ENCODE assay signal across 8 cellular contexts in genomic region chr10:93006435-93007039, GRCh38. TPM values are rescaled to one million over a fixed set of nuclear protein-coding genes. Genes with fewer than 3 reads are reported as not detected.
DNase-seq lines count a peak whose midpoint lies in the region; ATAC-seq and TF ChIP-seq lines count a peak whose summit lies in the region.

No MANE protein-coding gene starts in this region.

- no peak overlapping the region for H3K56ac ChIP-seq in IMR-90 (ENCODE audit: extremely low read depth, insufficient read depth, low read length)

- TF ChIP-seq POLR2A in IMR-90 (IDR thresholded peaks at IDR 0.05; ENCODE audit: low read depth, low read length), result no peak

- H4K8ac ChIP-seq in IMR-90 (ENCODE audit: low read depth in 2 of 2, low read length in 2 of 2), result no peak overlapping the region

- no peaks in the 10 kb centered on the region for H3K79me1 ChIP-seq in IMR-90 (ENCODE audit: low read depth in 1 of 2, low read length in 2 of 2)

- ATAC-seq in IMR-90 (ENCODE audit: low read depth) (peak; percentile 85), HG03097 (IDR thresholded peaks at IDR 0.05; ENCODE audit: low FRiP score, unreplicated experiment) (no peak), HG02973 (IDR thresholded peaks at IDR 0.05; ENCODE audit: unreplicated experiment) (no peak), aorta (ENCODE audit: low FRiP score) (no peak)

- H3K4me3 ChIP-seq in IMR-90 (ENCODE audit: insufficient read depth, low read depth, low read length) (no peak overlapping the region), aorta (ENCODE audit: low read length in 2 of 2) (no peak overlapping the region)

- no peaks in the 10 kb centered on the region for H3K27me3 ChIP-seq in IMR-90 (ENCODE audit: control insufficient read depth, insufficient read depth, low read length)
- H3K27me3 ChIP-seq in aorta (ENCODE audit: control insufficient read depth in 1 of 2, insufficient read depth in 2 of 2, low read length in 1 of 2), result no peaks in the 10 kb centered on the region

- H2BK20ac ChIP-seq in IMR-90 (ENCODE audit: low read depth, low read length), result no peak overlapping the region

- H2BK120ac ChIP-seq in IMR-90 (ENCODE audit: low read depth, low read length), result no peak overlapping the region

- H4K91ac ChIP-seq in IMR-90 (ENCODE audit: insufficient read depth, low read depth, low read length), result no peak overlapping the region

- intact Hi-C loops in IMR-90 (cut with micrococcal nuclease), result loop anchor here (1.0 to 5.0 kb wide), 3 partner anchors 33 to 283 kb away; partner anchors contain the start of gene CYP26A1
- intact Hi-C loops in aorta (cut with DNase I), result loop anchor here (5.0 kb wide), 2 partner anchors 36 to 39 kb away; no protein-coding TSS in a partner anchor

- BruUV-seq in IMR-90 (replicated peaks; lab: Mats Ljungman, UMichigan), result no TSS peak

- no peak overlapping the region for H2AK5ac ChIP-seq in IMR-90 (ENCODE audit: low read depth, low read length)

- H3K4me1 ChIP-seq in IMR-90 (ENCODE audit: control insufficient read depth, insufficient read depth, low read length), result peaks cover 2% of the 10 kb centered on the region; the same call in 1 of the 2 replicates
- no peaks in the 10 kb centered on the region for H3K4me1 ChIP-seq in aorta (ENCODE audit: control insufficient read depth in 1 of 2, insufficient read depth in 2 of 2, low read length in 2 of 2)

- no peaks in the 10 kb centered on the region for H3K9me3 ChIP-seq in IMR-90 (ENCODE audit: control insufficient read depth, insufficient read depth, low read length)
- no peaks in the 10 kb centered on the region for H3K9me3 ChIP-seq in aorta (ENCODE audit: control insufficient read depth, low read length)

- TF ChIP-seq RAD21 in IMR-90 (IDR thresholded peaks at IDR 0.05; ENCODE audit: low read length), result peak; percentile 76

- in situ Hi-C loops in IMR-90 (cut with MboI; ENCODE audit: low sequenced_read_pairs), result no loop called here

- dilution Hi-C loops in IMR-90 (cut with HindIII; ENCODE audit: low sequenced_read_pairs, unreplicated experiment), result no loop called here

- no CpG with 5 or more reads among the region's 3 CpGs for WGBS in IMR-90 (ENCODE audit: extremely low coverage in 2 of 2, insufficient read length in 1 of 2), 2 experiments
- WGBS in aorta, 2 donors, result 4% methylated on average over 3 of the region's 3 CpGs

- POLR2A ChIA-PET in IMR-90 (lab: Charles Lee; ENCODE audit: unreplicated experiment), result no interaction called here

- no peaks in the 10 kb centered on the region for H4K20me1 ChIP-seq in IMR-90 (ENCODE audit: insufficient read depth, low read length)

- H3K14ac ChIP-seq in IMR-90 (replicated peaks; ENCODE audit: low read depth, low read length), result no peak overlapping the region

- H3K4me2 ChIP-seq in IMR-90 (ENCODE audit: low read depth, low read length), result no peak overlapping the region

- CTCF ChIA-PET in IMR-90 (lab: Yijun Ruan, JAX), result interaction anchor here (0.6 to 1.6 kb wide), 7 partner anchors 12 to 62 kb away, joined by 3 read pairs; no protein-coding TSS in a partner anchor

- TF ChIP-seq CTCF in IMR-90 (conservative IDR thresholded peaks at IDR 0.05; ENCODE audit: low read depth, low read length), result peak; percentile 71
- TF ChIP-seq CTCF in VCaP (conservative IDR thresholded peaks at IDR 0.05), result peak; percentile 85

- no peak overlapping the region for H3K9ac ChIP-seq in IMR-90 (ENCODE audit: low read depth, low read length)

- H3K27ac ChIP-seq in IMR-90 (ENCODE audit: insufficient read depth, low read length) (no peak overlapping the region), VCaP (no peak overlapping the region), aorta (ENCODE audit: low read depth in 1 of 2, low read length in 2 of 2) (no peak overlapping the region)

- no peak overlapping the region for H2BK5ac ChIP-seq in IMR-90 (ENCODE audit: low read depth, low read length, poor library complexity, severe bottlenecking)

- no peak overlapping the region for H3K4ac ChIP-seq in IMR-90 (ENCODE audit: low read depth, low read length)

- no peak overlapping the region for H4K5ac ChIP-seq in IMR-90 (ENCODE audit: low read depth, low read length)

- no peaks in the 10 kb centered on the region for H3K9me1 ChIP-seq in IMR-90 (ENCODE audit: insufficient read depth, low read length)

- H3K23ac ChIP-seq in IMR-90 (ENCODE audit: low read depth, low read length), result no peak overlapping the region

- no peak overlapping the region for H2BK15ac ChIP-seq in IMR-90 (ENCODE audit: low read depth, low read length)

- H3K36me3 ChIP-seq in IMR-90 (ENCODE audit: control insufficient read depth, insufficient read depth, low read length), result no peaks in the 10 kb centered on the region
- H3K36me3 ChIP-seq in aorta (ENCODE audit: control insufficient read depth in 1 of 2, insufficient read depth in 2 of 2, low read length in 1 of 2), result no peaks in the 10 kb centered on the region

- DNase-seq in DMS114 treated with DMSO at 0.1 percent for 48 hours (lab: John Stamatoyannopoulos, UW; ENCODE audit: unreplicated experiment) (peak; percentile 72), IMR-90 (peak; percentile 75), inferior parietal cortex (ENCODE audit: extremely low spot score) (peak; percentile 47), T1000 (lab: John Stamatoyannopoulos, UW) (no peak), aorta (no peak)

- H2AFZ ChIP-seq in IMR-90 (replicated peaks; ENCODE audit: low read length, poor library complexity), result no peak overlapping the region

- no peak overlapping the region for H2AK9ac ChIP-seq in IMR-90 (replicated peaks; ENCODE audit: low read depth, low read length, poor library complexity)

- H3K18ac ChIP-seq in IMR-90 (ENCODE audit: low read depth, low read length), result no peak overlapping the region

TF ChIP-seq in IMR-90, 13 proteins besides CTCF, POLR2A, EP300 and RAD21:
- peak; percentile 70 for TF ChIP-seq SMC3 (IDR thresholded peaks at IDR 0.05; ENCODE audit: low read depth, low read length)
- TF ChIP-seq MXI1 (IDR thresholded peaks at IDR 0.05; ENCODE audit: borderline replicate concordance, low read depth, low read length), result no peak
TF ChIP-seq in IMR-90: peak in this region for 1.

RNA-seq across cellular contexts. Expression of gene CYP26C1, which starts 54.1 kb away (rescaled TPM):
- total RNA-seq in IMR-90 (2012; rRNA removed), result under 0.01 TPM in 1 of 2 replicates, not detected in the other
- polyA plus RNA-seq in IMR-90 (2012; rRNA removed), result 0.01 and 0.02 TPM in 2 replicates
- polyA plus RNA-seq in IMR-90 (2012; cell fraction: cytosol; rRNA removed), result 0.06 and 0.11 TPM in 2 replicates
- 0.13 and 0.20 TPM in 2 replicates for polyA plus RNA-seq in IMR-90 (2012; cell fraction: nucleus; rRNA removed; ENCODE audit: low replicate concordance)
- under 1 TPM; 0.21 to 0.23 TPM for total RNA-seq in aorta
- not detected for polyA plus RNA-seq in aorta

Comparison
In these comparisons a context has a peak if more than half of its experiments do, and no peak if none do; other contexts are left out.
1. DNase-seq: peak in DMS114 treated with DMSO at 0.1 percent for 48 hours (single experiment), IMR-90 (single experiment) and inferior parietal cortex (single experiment); none in T1000 (single experiment) and aorta (0 of 2).